Comparison of ENCODE assay signal across 9 cellular contexts in the genomic region with DNA sequence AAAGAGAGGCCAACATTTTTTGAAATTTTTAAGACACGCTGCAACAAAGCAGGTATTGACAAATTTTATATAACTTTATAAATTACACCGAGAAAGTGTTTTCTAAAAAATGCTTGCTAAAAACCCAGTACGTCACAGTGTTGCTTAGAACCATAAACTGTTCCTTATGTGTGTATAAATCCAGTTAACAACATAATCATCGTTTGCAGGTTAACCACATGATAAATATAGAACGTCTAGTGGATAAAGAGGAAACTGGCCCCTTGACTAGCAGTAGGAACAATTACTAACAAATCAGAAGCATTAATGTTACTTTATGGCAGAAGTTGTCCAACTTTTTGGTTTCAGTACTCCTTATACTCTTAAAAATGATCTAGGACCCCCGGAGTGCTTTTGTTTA. TPM values are rescaled to one million over a fixed set of nuclear protein-coding genes. Genes with fewer than 3 reads are reported as not detected.
A peak's percentile ranks its signal among the peaks of the same experiment; 100 is the strongest.
DNase-seq lines count a peak whose midpoint lies in the region; ATAC-seq and TF ChIP-seq lines count a peak whose summit lies in the region.
"Had no signal": no experiment of that assay in that cellular context is flagged by ENCODE, and none has a peak within 500 bp of the region (broad histone marks: within the 10 kb centered on the region; RNA-seq: fewer than 3 reads in every experiment).

No MANE protein-coding gene starts in this region.

- H3K4me1 ChIP-seq in Peyer's patch = peaks cover 0 to 3% (median 0%) of the 10 kb centered on the region in 4 donors
- H3K4me1 ChIP-seq in sigmoid colon = peaks cover 0 to 11% (median 6%) of the 10 kb centered on the region in 4 donors

- peaks cover 2% of the 10 kb centered on the region for H3K27me3 Mint-ChIP-seq in endothelial cell (ENCODE audit: unreplicated experiment)

- H3K27ac ChIP-seq in Peyer's patch = peak overlapping the region in 2 of 4 donors; percentile 87 to 92
- H3K27ac ChIP-seq in sigmoid colon = peak overlapping the region in 3 of 4 donors; percentile 90 to 93 (median 91)

- ATAC-seq in HG03469 (IDR thresholded peaks at IDR 0.05; ENCODE audit: unreplicated experiment) (no peak), HG02571 (IDR thresholded peaks at IDR 0.05; ENCODE audit: unreplicated experiment) (no peak), HG03565 (IDR thresholded peaks at IDR 0.05; ENCODE audit: unreplicated experiment) (no peak)

- TF ChIP-seq EP300 in sigmoid colon (IDR thresholded peaks at IDR 0.05) = no peak

- H3K9me3 ChIP-seq in Peyer's patch = no peaks in the 10 kb centered on the region
- H3K9me3 ChIP-seq in sigmoid colon = no peaks in the 10 kb centered on the region

- no peaks in the 10 kb centered on the region for H3K9me3 Mint-ChIP-seq in endothelial cell (ENCODE audit: unreplicated experiment)

- DNase-seq in H7 (no peak), Peyer's patch (no peak), endothelial cell (ENCODE audit: low spot score) (no peak), sigmoid colon (no peak), NCI-H82 treated with DMSO at 0.1 percent for 48 hours (lab: John Stamatoyannopoulos, UW; ENCODE audit: unreplicated experiment) (no peak)

- H3K36me3 Mint-ChIP-seq in endothelial cell (ENCODE audit: low read depth, unreplicated experiment) = no peaks in the 10 kb centered on the region

- H3K36me3 ChIP-seq in H7 (replicated peaks; ENCODE audit: control insufficient read depth, insufficient read depth, low read length) = no peaks in the 10 kb centered on the region; the same call in 1 of the 2 replicates
- H3K36me3 ChIP-seq in Peyer's patch = no peaks in the 10 kb centered on the region
- H3K36me3 ChIP-seq in sigmoid colon = no peaks in the 10 kb centered on the region

- H3K4me3 Mint-ChIP-seq in endothelial cell (ENCODE audit: unreplicated experiment) = peak overlapping the region; percentile 93

- 29 to 47% methylated on average over 6 of the region's 6 CpGs for WGBS in sigmoid colon, 2 donors

- peaks cover 2% of the 10 kb centered on the region for H3K4me1 Mint-ChIP-seq in endothelial cell (ENCODE audit: unreplicated experiment)

- no peak for TF ChIP-seq POLR2A in Peyer's patch (IDR thresholded peaks at IDR 0.05)
- TF ChIP-seq POLR2A in sigmoid colon (IDR thresholded peaks at IDR 0.05) = no peak

- no peak for TF ChIP-seq CTCF in Peyer's patch (IDR thresholded peaks at IDR 0.05)
- TF ChIP-seq CTCF in endothelial cell (IDR thresholded peaks at IDR 0.05; ENCODE audit: unreplicated experiment) = no peak
- no peak for TF ChIP-seq CTCF in sigmoid colon (IDR thresholded peaks at IDR 0.05)

- H3K4me3 ChIP-seq in H7 (ENCODE audit: insufficient read depth, low read depth, low read length) = peak overlapping the region; percentile 94; the same call in 1 of the 2 replicates
- H3K4me3 ChIP-seq in Peyer's patch = peak overlapping the region in 3 of 4 donors; percentile 70 to 83 (median 73)
- H3K4me3 ChIP-seq in sigmoid colon = peak overlapping the region in 2 of 4 donors; percentile 87 to 90

- intact Hi-C loops in sigmoid colon (cut with DNase I) = loop anchor here (5.0 kb wide), 2 partner anchors 111 to 164 kb away; partner anchors contain the start of gene N4BP2L1

- no peaks in the 10 kb centered on the region for H3K27me3 ChIP-seq in H7 (ENCODE audit: control insufficient read depth, insufficient read depth, low read length)
- H3K27me3 ChIP-seq in Peyer's patch = no peaks in the 10 kb centered on the region
- H3K27me3 ChIP-seq in sigmoid colon = no peaks in the 10 kb centered on the region

- H3K27ac Mint-ChIP-seq in endothelial cell (ENCODE audit: unreplicated experiment) = peak overlapping the region; percentile 98

RNA-seq across cellular contexts. Expression of gene BRCA2, which starts 1.2 kb away (rescaled TPM):
- 12.9 and 13.8 TPM in 2 replicates for total RNA-seq in H7 (2014; rRNA removed; shearing (Covaris generic))
- total RNA-seq in Peyer's patch = 10 to 100 TPM in 1 of 4 donors, 1 to 10 TPM in 3; 1.7 to 12.4 (median 2.7) TPM
- 8.5 TPM for total RNA-seq in endothelial cell (ENCODE audit: unreplicated experiment)
- total RNA-seq in sigmoid colon = 1 to 10 TPM in 1 of 4 donors, under 1 TPM in 3; 0.49 to 1.1 (median 0.63) TPM
- polyA plus RNA-seq in sigmoid colon = 1 to 10 TPM in 1 of 3 donors, under 1 TPM in 1, not detected in 1; 0.23 to 2.4 TPM

RNA-seq across cellular contexts. Expression of gene ZAR1L, which starts 1.3 kb away (rescaled TPM):
- 0.11 TPM in 1 of 2 replicates, not detected in the other for total RNA-seq in H7 (2014; rRNA removed; shearing (Covaris generic))
- total RNA-seq in Peyer's patch (not detected), endothelial cell (ENCODE audit: unreplicated experiment) (not detected), sigmoid colon (not detected)
- polyA plus RNA-seq in sigmoid colon = not detected
- total RNA-seq: LHCN-M2 had no signal
